9 cellular contexts compared by ENCODE assay signal in genomic region chr16:81996664-81997529, GRCh38. TPM values are rescaled to one million over a fixed set of nuclear protein-coding genes. Genes with fewer than 3 reads are reported as not detected.
DNase-seq lines count a peak whose midpoint lies in the region; ATAC-seq, FAIRE-seq and TF ChIP-seq lines count a peak whose summit lies in the region.
"Had no signal": no experiment of that assay in that cellular context is flagged by ENCODE, and none has a peak within 500 bp of the region (broad histone marks: within the 10 kb centered on the region; RNA-seq: fewer than 3 reads in every experiment).

No MANE protein-coding gene starts in this region.

- no peaks in the 10 kb centered on the region for H4K20me1 ChIP-seq in HepG2 (ENCODE audit: insufficient read depth, low read length)

- peak; percentile 88 for ATAC-seq in HepG2
- no peak for ATAC-seq in GM19395 (IDR thresholded peaks at IDR 0.05; ENCODE audit: unreplicated experiment)
- ATAC-seq in HG03039 (IDR thresholded peaks at IDR 0.05; ENCODE audit: unreplicated experiment): no peak
- ATAC-seq in HG02885 (IDR thresholded peaks at IDR 0.05; ENCODE audit: poor library complexity, unreplicated experiment): no peak
- no peak for ATAC-seq in CD8-positive, alpha-beta T cell

- POLR2A ChIA-PET in HepG2 (lab: Yijun Ruan, JAX): interaction anchor here (1.4 to 1.6 kb wide), 2 partner anchors 47 to 682 kb away, joined by 3 to 4 read pairs; partner anchors contain the start of gene GAN
- POLR2A ChIA-PET in CD8-positive, alpha-beta T cell (lab: Charles Lee): interaction anchor here (1.3 kb wide), 1 partner anchor 10 kb away, joined by 3 read pairs; no protein-coding TSS in a partner anchor

- H3K36me3 Mint-ChIP-seq in CD8-positive, alpha-beta T cell: peaks cover 54% of the 10 kb centered on the region

- no peak overlapping the region; the same call in 1 of the 2 replicates for H3K4me2 ChIP-seq in HepG2 (ENCODE audit: low read depth, low read length)

- H3K4me3 Mint-ChIP-seq in CD8-positive, alpha-beta T cell: no peak overlapping the region

- no TSS peak for BruUV-seq in HepG2 (replicated peaks; lab: Mats Ljungman, UMichigan)

- TF ChIP-seq CTCF in astrocyte of the cerebellum (IDR thresholded peaks at IDR 0.05; ENCODE audit: low read depth, low read length, missing control alignments) (peak; percentile 54), HepG2 (CRISPR knock-in tag; IDR thresholded peaks at IDR 0.05) (peak; percentile 39)
- TF ChIP-seq CTCF in CD8-positive, alpha-beta T cell (IDR thresholded peaks at IDR 0.05): no peak

- FAIRE-seq in HepG2 (lab: Jason Lieb, UNC): peak; percentile 87

- H3K9ac ChIP-seq in HepG2 (ENCODE audit: insufficient read depth, low read depth, low read length): no peak overlapping the region

- in situ Hi-C loops in astrocyte of the cerebellum (cut with HindIII; ENCODE audit: low sequenced_read_pairs) (no loop called here), HepG2 (cut with HindIII; ENCODE audit: extremely low pct_ligation_motif_present, low pct_unique_long_range_greater_than_20kb) (no loop called here)

- H3K4me1 ChIP-seq in ACC112 (ENCODE audit: control insufficient read depth, insufficient read depth, low read length, unreplicated experiment) (peaks cover 26% of the 10 kb centered on the region), HepG2 (ENCODE audit: insufficient read depth, low read length) (peaks cover 14% of the 10 kb centered on the region)
- no peaks in the 10 kb centered on the region for H3K4me1 ChIP-seq in CD8-positive, alpha-beta T cell (ENCODE audit: insufficient read depth, low read length)

- no peak overlapping the region for H3K27ac Mint-ChIP-seq in CD8-positive, alpha-beta T cell

- DNase-seq in HuH-7 (ENCODE audit: low spot score) (peak; percentile 45), astrocyte of the cerebellum (ENCODE audit: low read depth) (peak; percentile 64), HepG2 (ENCODE audit: low spot score) (peak; percentile 52)
- no peak for DNase-seq in CD8-positive, alpha-beta T cell
- DNase-seq: activated CD4-positive, alpha-beta T cell treated with anti-CD3 and anti-CD28 coated beads for 1 hour had no signal

- TF ChIP-seq POLR2A in HepG2 (IDR thresholded peaks at IDR 0.05; ENCODE audit: insufficient read depth in 1 of 2, low read depth in 2 of 2, low read length in 2 of 2): no peak

- H3K27me3 ChIP-seq in ACC112 (ENCODE audit: insufficient read depth, low read length): peaks cover 7% of the 10 kb centered on the region; the same call in 1 of the 2 replicates
- H3K27me3 ChIP-seq in HepG2 (ENCODE audit: control insufficient read depth in 1 of 2, insufficient read depth in 2 of 2, low read length in 2 of 2): peaks cover 0 to 4% of the 10 kb centered on the region in 2 experiments; a peak in 2 of 5 replicates
- no peaks in the 10 kb centered on the region for H3K27me3 ChIP-seq in CD8-positive, alpha-beta T cell (ENCODE audit: insufficient read depth, low read length)

- TF ChIP-seq RAD21 in HepG2 (CRISPR knock-in tag; IDR thresholded peaks at IDR 0.05): no peak

- no peaks in the 10 kb centered on the region for H3K9me3 Mint-ChIP-seq in CD8-positive, alpha-beta T cell

- no peaks in the 10 kb centered on the region for H3K79me2 ChIP-seq in ACC112 (ENCODE audit: control insufficient read depth, insufficient read depth, low read length, unreplicated experiment)
- no peaks in the 10 kb centered on the region for H3K79me2 ChIP-seq in HepG2 (ENCODE audit: insufficient read depth, low read length)

- H2AFZ ChIP-seq in ACC112 (ENCODE audit: low read length, unreplicated experiment): no peak overlapping the region
- no peak overlapping the region for H2AFZ ChIP-seq in HepG2 (ENCODE audit: low read length)

- H3K4me1 Mint-ChIP-seq in CD8-positive, alpha-beta T cell (ENCODE audit: low read depth): peaks cover 3% of the 10 kb centered on the region

- intact Hi-C loops in HepG2 (cut with micrococcal nuclease; ENCODE audit: unreplicated experiment): loop anchor here (1.0 to 10.0 kb wide), 2 partner anchors 52 to 107 kb away; no protein-coding TSS in a partner anchor
- intact Hi-C loops in CD8-positive, alpha-beta T cell (cut with DNase I, micrococcal nuclease): no loop called here

- H3K36me3 ChIP-seq in ACC112 (ENCODE audit: insufficient read depth, low read length) (no peaks in the 10 kb centered on the region), HepG2 (replicated peaks in 1 of 2; ENCODE audit: control insufficient read depth in 1 of 2, insufficient read depth in 2 of 2, low read length in 2 of 2) (no peaks in the 10 kb centered on the region)
- H3K36me3 ChIP-seq in CD8-positive, alpha-beta T cell (ENCODE audit: insufficient read depth, low read length): peaks cover 12% of the 10 kb centered on the region

- no peaks in the 10 kb centered on the region for H3K27me3 Mint-ChIP-seq in CD8-positive, alpha-beta T cell (ENCODE audit: low read depth)

- TF ChIP-seq EP300 in HepG2 (IDR thresholded peaks at IDR 0.05; ENCODE audit: low read depth in 2 of 2, low read length in 2 of 2): no peak
- TF ChIP-seq EP300 in HepG2 (CRISPR knock-in tag; IDR thresholded peaks at IDR 0.05; ENCODE audit: borderline replicate concordance): no peak

- peak overlapping the region; percentile 50 for H3K4me3 ChIP-seq in ACC112 (ENCODE audit: low read depth, low read length)
- no peak overlapping the region for H3K4me3 ChIP-seq in astrocyte of the cerebellum (ENCODE audit: low read depth, low read length)
- H3K4me3 ChIP-seq in HepG2 (replicated peaks in 1 of 3; ENCODE audit: insufficient read depth in 1 of 3, low read depth in 2 of 3, low read length in 3 of 3): no peak overlapping the region
- H3K4me3 ChIP-seq in CD8-positive, alpha-beta T cell (ENCODE audit: low read depth, low read length): no peak overlapping the region

- H3K27ac ChIP-seq in ACC112 (ENCODE audit: low read depth, low read length) (peak overlapping the region; percentile 84), HepG2 (ENCODE audit: extremely low read length, insufficient read depth, low read length) (no peak overlapping the region)
- H3K27ac ChIP-seq in CD8-positive, alpha-beta T cell (ENCODE audit: low read depth, low read length): no peak overlapping the region

- no peaks in the 10 kb centered on the region for H3K9me3 ChIP-seq in HepG2 (ENCODE audit: low read length)
- no peaks in the 10 kb centered on the region for H3K9me3 ChIP-seq in CD8-positive, alpha-beta T cell (ENCODE audit: low read length)

- 27% methylated on average over 11 of the region's 11 CpGs for WGBS in HepG2 (ENCODE audit: low lambda C conversion rate)

- CTCF ChIA-PET in HepG2 (lab: Yijun Ruan, JAX; ENCODE audit: low intra/inter-chr PET ratio, low total read pairs): interaction anchor here (1.1 to 1.7 kb wide), 2 partner anchors 106 to 234 kb away, joined by 3 to 6 read pairs; no protein-coding TSS in a partner anchor
- CTCF ChIA-PET in CD8-positive, alpha-beta T cell (lab: Charles Lee): no interaction called here

RNA-seq across cellular contexts. Expression of gene SDR42E1, which starts 14.4 kb away (rescaled TPM):
- 0.01 and 0.13 TPM in 2 replicates for total RNA-seq in HepG2 (2016; rRNA removed; fragmentation: Illumina TruSeq; extraction: Trizol)
- not detected in 2 replicates for total RNA-seq in HepG2 (2016; cell fraction: cytosol; rRNA removed; fragmentation: Illumina TruSeq; extraction: Trizol; ENCODE audit: low read depth)
- 0.09 and 0.39 TPM in 2 replicates for total RNA-seq in HepG2 (2016; cell fraction: insoluble cytoplasmic fraction; rRNA removed; fragmentation: Illumina TruSeq; extraction: Trizol)
- under 0.01 and 0.09 TPM in 2 replicates for total RNA-seq in HepG2 (2016; cell fraction: membrane; rRNA removed; fragmentation: Illumina TruSeq; extraction: Trizol)
- 0.03 TPM in 1 of 2 replicates, not detected in the other for total RNA-seq in HepG2 (2016; cell fraction: nucleus; rRNA removed; fragmentation: Illumina TruSeq; extraction: Trizol)
- polyA plus RNA-seq in HepG2 (2011; rRNA removed): 0.01 TPM in 1 of 2 replicates, not detected in the other
- under 0.01 TPM in 1 of 2 replicates, not detected in the other for polyA plus RNA-seq in HepG2 (2011; cell fraction: cytosol; rRNA removed)
- polyA plus RNA-seq in HepG2 (2011; cell fraction: nucleus; rRNA removed): 0.02 TPM in 2 replicates
- polyA plus RNA-seq in HepG2 (2012): 0.01 TPM in 1 of 2 replicates, not detected in the other
- not detected in 2 replicates for polyA plus RNA-seq in HepG2 (2016; cell fraction: cytosol; fragmentation: Illumina TruSeq; extraction: Trizol; ENCODE audit: low read depth)
- polyA plus RNA-seq in HepG2 (2016; cell fraction: insoluble cytoplasmic fraction; fragmentation: Illumina TruSeq; extraction: Trizol; ENCODE audit: low read depth): 0.11 TPM in 2 replicates
- polyA plus RNA-seq in HepG2 (2016; cell fraction: membrane; fragmentation: Illumina TruSeq; extraction: Trizol; ENCODE audit: low read depth): 0.07 TPM in 1 of 2 replicates, not detected in the other
- not detected in 2 replicates for polyA plus RNA-seq in HepG2 (2016; cell fraction: nucleus; fragmentation: Illumina TruSeq; extraction: Trizol; ENCODE audit: insufficient read depth, low read depth)
- polyA minus RNA-seq in HepG2 (2011; rRNA and poly(A)+ RNA removed; ENCODE audit: low replicate concordance): not detected in 2 replicates
- polyA minus RNA-seq in HepG2 (2011; cell fraction: cytosol; rRNA and poly(A)+ RNA removed): not detected in 2 replicates
- not detected in 2 replicates for polyA minus RNA-seq in HepG2 (2011; cell fraction: nucleus; rRNA and poly(A)+ RNA removed)
- 1 to 10 TPM; 5.6 to 6.7 TPM for total RNA-seq in CD8-positive, alpha-beta T cell

RNA-seq across cellular contexts. Expression of gene HSD17B2, which starts 38.2 kb away (rescaled TPM):
- total RNA-seq in HepG2 (2016; rRNA removed; fragmentation: Illumina TruSeq; extraction: Trizol): 20.4 and 26.3 TPM in 2 replicates
- total RNA-seq in HepG2 (2016; cell fraction: cytosol; rRNA removed; fragmentation: Illumina TruSeq; extraction: Trizol; ENCODE audit: low read depth): 8.1 and 10.8 TPM in 2 replicates
- total RNA-seq in HepG2 (2016; cell fraction: insoluble cytoplasmic fraction; rRNA removed; fragmentation: Illumina TruSeq; extraction: Trizol): 17.1 and 26.5 TPM in 2 replicates
- total RNA-seq in HepG2 (2016; cell fraction: membrane; rRNA removed; fragmentation: Illumina TruSeq; extraction: Trizol): 14.2 and 15.4 TPM in 2 replicates
- total RNA-seq in HepG2 (2016; cell fraction: nucleus; rRNA removed; fragmentation: Illumina TruSeq; extraction: Trizol): 20.3 and 26.6 TPM in 2 replicates
- 69.3 and 70.7 TPM in 2 replicates for polyA plus RNA-seq in HepG2 (2011; rRNA removed)
- 63.0 and 86.7 TPM in 2 replicates for polyA plus RNA-seq in HepG2 (2011; cell fraction: cytosol; rRNA removed)
- polyA plus RNA-seq in HepG2 (2011; cell fraction: nucleus; rRNA removed): 25.9 and 29.8 TPM in 2 replicates
- polyA plus RNA-seq in HepG2 (2012): 99.3 and 106 TPM in 2 replicates
- polyA plus RNA-seq in HepG2 (2016; cell fraction: cytosol; fragmentation: Illumina TruSeq; extraction: Trizol; ENCODE audit: low read depth): 10.6 and 11.5 TPM in 2 replicates
- 19.6 and 20.2 TPM in 2 replicates for polyA plus RNA-seq in HepG2 (2016; cell fraction: insoluble cytoplasmic fraction; fragmentation: Illumina TruSeq; extraction: Trizol; ENCODE audit: low read depth)
- 13.1 and 14.3 TPM in 2 replicates for polyA plus RNA-seq in HepG2 (2016; cell fraction: membrane; fragmentation: Illumina TruSeq; extraction: Trizol; ENCODE audit: low read depth)
- polyA plus RNA-seq in HepG2 (2016; cell fraction: nucleus; fragmentation: Illumina TruSeq; extraction: Trizol; ENCODE audit: insufficient read depth, low read depth): 30.1 and 31.0 TPM in 2 replicates
- polyA minus RNA-seq in HepG2 (2011; rRNA and poly(A)+ RNA removed; ENCODE audit: low replicate concordance): 150 TPM in 1 of 2 replicates, not detected in the other
- polyA minus RNA-seq in HepG2 (2011; cell fraction: cytosol; rRNA and poly(A)+ RNA removed): 38.6 and 54.8 TPM in 2 replicates
- 77.4 and 89.1 TPM in 2 replicates for polyA minus RNA-seq in HepG2 (2011; cell fraction: nucleus; rRNA and poly(A)+ RNA removed)
- not detected for total RNA-seq in CD8-positive, alpha-beta T cell

Comparison
In these comparisons a context has a peak if more than half of its experiments do, and no peak if none do; other contexts are left out.
1. DNase-seq: peak in HuH-7 (single experiment), astrocyte of the cerebellum (single experiment) and HepG2 (single experiment); none in CD8-positive, alpha-beta T cell (0 of 7).
2. RNA of gene HSD17B2, which starts 38.2 kb away (total RNA-seq): 8.1 to 26.6 TPM in HepG2; not detected in CD8-positive, alpha-beta T cell; every median in the first group is over 4 times any median in the second.